Comparison of ENCODE assay signal across 8 cellular contexts in genomic region chr12:46369095-46369473, GRCh38. TPM values are rescaled to one million over a fixed set of nuclear protein-coding genes. Genes with fewer than 3 reads are reported as not detected.
A peak's percentile ranks its signal among the peaks of the same experiment; 100 is the strongest.
DNase-seq lines count a peak whose midpoint lies in the region; ATAC-seq and TF ChIP-seq lines count a peak whose summit lies in the region.
"Had no signal": no experiment of that assay in that cellular context is flagged by ENCODE, and none has a peak within 500 bp of the region (broad histone marks: within the 10 kb centered on the region; RNA-seq: fewer than 3 reads in every experiment).

No MANE protein-coding gene starts in this region.

- H3K9me3 Mint-ChIP-seq in activated T-helper 2 cell treated with anti-CD3 and anti-CD28 coated beads, Interferon-gamma antibody, Interleukin-2, Interleukin-4, amounts not matched to agents 10 μg/mL and 5 μg/mL and 100 μg/mL, durations not matched to agents 14 hours and 24 hours and 36 hours, result no peaks in the 10 kb centered on the region
- H3K9me3 Mint-ChIP-seq in stimulated activated memory B cell treated with anti-CD40 and anti-IgM and Interleukin-4, amounts not matched to agents 10 μg/mL and 1 μg/mL and 100 μg/mL, for 72 hours, result no peaks in the 10 kb centered on the region

- peak overlapping the region; percentile 91 for H3K4me3 Mint-ChIP-seq in activated T-helper 2 cell treated with anti-CD3 and anti-CD28 coated beads, Interferon-gamma antibody, Interleukin-2, Interleukin-4, amounts not matched to agents 10 μg/mL and 5 μg/mL and 100 μg/mL, durations not matched to agents 14 hours and 24 hours and 36 hours (ENCODE audit: low read depth)
- H3K4me3 Mint-ChIP-seq in stimulated activated memory B cell treated with anti-CD40 and anti-IgM and Interleukin-4, amounts not matched to agents 10 μg/mL and 1 μg/mL and 100 μg/mL, for 72 hours, result peak overlapping the region; percentile 15

- H3K4me3 ChIP-seq in HFF-Myc (replicated peaks; ENCODE audit: low read depth, low read length), result peak overlapping the region; percentile 73
- peak overlapping the region; percentile 97 for H3K4me3 ChIP-seq in iPS-18a (ENCODE audit: low read length)

- H3K4me1 Mint-ChIP-seq in activated T-helper 2 cell treated with anti-CD3 and anti-CD28 coated beads, Interferon-gamma antibody, Interleukin-2, Interleukin-4, amounts not matched to agents 10 μg/mL and 5 μg/mL and 100 μg/mL, durations not matched to agents 14 hours and 24 hours and 36 hours (ENCODE audit: low read depth), result peaks cover 52% of the 10 kb centered on the region
- H3K4me1 Mint-ChIP-seq in stimulated activated memory B cell treated with anti-CD40 and anti-IgM and Interleukin-4, amounts not matched to agents 10 μg/mL and 1 μg/mL and 100 μg/mL, for 72 hours, result peaks cover 50% of the 10 kb centered on the region

- intact Hi-C loops in activated T-helper 2 cell treated with anti-CD3 and anti-CD28 coated beads, Interferon-gamma antibody, Interleukin-2, Interleukin-4, amounts not matched to agents 10 μg/mL and 5 μg/mL and 100 μg/mL, durations not matched to agents 14 hours and 24 hours and 36 hours (cut with micrococcal nuclease), result no loop called here

- TF ChIP-seq CTCF in HFF-Myc (IDR thresholded peaks at IDR 0.05; ENCODE audit: low read depth, low read length, missing control alignments), result no peak

- no peak for ATAC-seq in stimulated activated memory B cell treated with anti-CD40 and anti-IgM and Interleukin-4, amounts not matched to agents 10 μg/mL and 1 μg/mL and 100 μg/mL, for 72 hours
- ATAC-seq in GM19467 (IDR thresholded peaks at IDR 0.05; ENCODE audit: unreplicated experiment) (no peak), HG03432 (IDR thresholded peaks at IDR 0.05; ENCODE audit: unreplicated experiment) (no peak)

- peaks cover 4% of the 10 kb centered on the region for H3K27me3 ChIP-seq in iPS-18a (ENCODE audit: control insufficient read depth, insufficient read depth, low read length)

- H3K9me3 ChIP-seq in iPS-18a (ENCODE audit: control insufficient read depth, low read depth, low read length), result no peaks in the 10 kb centered on the region

- H3K27ac Mint-ChIP-seq in activated T-helper 2 cell treated with anti-CD3 and anti-CD28 coated beads, Interferon-gamma antibody, Interleukin-2, Interleukin-4, amounts not matched to agents 10 μg/mL and 5 μg/mL and 100 μg/mL, durations not matched to agents 14 hours and 24 hours and 36 hours, result no peak overlapping the region
- H3K27ac Mint-ChIP-seq in stimulated activated memory B cell treated with anti-CD40 and anti-IgM and Interleukin-4, amounts not matched to agents 10 μg/mL and 1 μg/mL and 100 μg/mL, for 72 hours, result no peak overlapping the region

- no peak overlapping the region for H3K9ac ChIP-seq in iPS-18a (ENCODE audit: low read length)

- H3K27me3 Mint-ChIP-seq in activated T-helper 2 cell treated with anti-CD3 and anti-CD28 coated beads, Interferon-gamma antibody, Interleukin-2, Interleukin-4, amounts not matched to agents 10 μg/mL and 5 μg/mL and 100 μg/mL, durations not matched to agents 14 hours and 24 hours and 36 hours (ENCODE audit: low read depth), result no peaks in the 10 kb centered on the region
- no peaks in the 10 kb centered on the region for H3K27me3 Mint-ChIP-seq in stimulated activated memory B cell treated with anti-CD40 and anti-IgM and Interleukin-4, amounts not matched to agents 10 μg/mL and 1 μg/mL and 100 μg/mL, for 72 hours

- H3K36me3 Mint-ChIP-seq in activated T-helper 2 cell treated with anti-CD3 and anti-CD28 coated beads, Interferon-gamma antibody, Interleukin-2, Interleukin-4, amounts not matched to agents 10 μg/mL and 5 μg/mL and 100 μg/mL, durations not matched to agents 14 hours and 24 hours and 36 hours (ENCODE audit: low read depth), result peaks cover 76% of the 10 kb centered on the region
- H3K36me3 Mint-ChIP-seq in stimulated activated memory B cell treated with anti-CD40 and anti-IgM and Interleukin-4, amounts not matched to agents 10 μg/mL and 1 μg/mL and 100 μg/mL, for 72 hours, result peaks cover 56% of the 10 kb centered on the region

- DNase-seq in HFF-Myc (ENCODE audit: extremely low read depth, low read depth) (no peak), occipital lobe (lab: John Stamatoyannopoulos, UW) (no peak)
- DNase-seq in activated T-helper 2 cell treated with anti-CD3 and anti-CD28 coated beads, Interferon-gamma antibody, Interleukin-2, Interleukin-4, amounts not matched to agents 10 μg/mL and 5 μg/mL and 100 μg/mL, durations not matched to agents 14 hours and 24 hours and 36 hours (ENCODE audit: low spot score), result no peak
- DNase-seq: MV-4-11 had no signal

- H3K4me1 ChIP-seq in iPS-18a (ENCODE audit: control insufficient read depth, low read depth, low read length), result peaks cover 19% of the 10 kb centered on the region

- H3K27ac ChIP-seq in iPS-18a (ENCODE audit: low read length), result no peak overlapping the region

- peaks cover 71% of the 10 kb centered on the region for H3K36me3 ChIP-seq in iPS-18a (ENCODE audit: control insufficient read depth, low read depth, low read length)

RNA-seq across cellular contexts. Expression of gene SLC38A2, which starts 3.5 kb away (rescaled TPM):
- total RNA-seq in activated T-helper 2 cell treated with anti-CD3 and anti-CD28 coated beads, Interferon-gamma antibody, Interleukin-2, Interleukin-4, amounts not matched to agents 10 μg/mL and 5 μg/mL and 100 μg/mL, durations not matched to agents 14 hours and 24 hours and 36 hours, result 141 and 143 TPM in 2 replicates
- 259 TPM for total RNA-seq in occipital lobe
